ENCODE assay signal across 12 cellular contexts in the genomic region with DNA sequence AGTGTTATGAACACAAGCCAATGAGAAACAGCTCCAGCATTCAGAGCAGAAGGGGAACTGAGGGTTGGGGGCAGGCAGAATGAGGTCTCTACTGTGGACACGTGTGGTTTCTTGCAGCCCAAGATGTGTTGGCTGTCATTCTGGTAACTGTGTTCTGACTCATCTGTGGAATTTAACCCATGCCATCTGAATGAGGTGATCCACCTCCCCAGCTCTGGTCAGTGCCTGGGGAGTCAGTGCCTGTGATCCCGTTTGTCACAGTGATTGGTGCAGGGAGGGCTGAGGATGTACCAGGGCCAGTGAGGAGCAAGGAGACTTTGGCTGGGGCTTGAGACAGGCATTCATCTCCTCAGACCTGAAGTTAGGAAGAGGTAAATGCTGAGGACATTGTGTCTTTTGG.
DNase-seq lines count a peak whose midpoint lies in the region; ATAC-seq, FAIRE-seq and TF ChIP-seq lines count a peak whose summit lies in the region.
"Had no signal": no experiment of that assay in that cellular context is flagged by ENCODE, and none has a peak within 500 bp of the region (broad histone marks: within the 10 kb centered on the region; RNA-seq: fewer than 3 reads in every experiment).

No MANE protein-coding gene starts in this region.

- H3K36me3 Mint-ChIP-seq in neural progenitor cell, result no peaks in the 10 kb centered on the region

- no peaks in the 10 kb centered on the region for H3F3A ChIP-seq in neural progenitor cell (ENCODE audit: low read depth)

- H3K4me1 Mint-ChIP-seq in neural progenitor cell, result peaks cover 23% of the 10 kb centered on the region

- no peak overlapping the region for H2AFZ ChIP-seq in neural progenitor cell (replicated peaks)

- H3K9me3 ChIP-seq in neural progenitor cell (ENCODE audit: low read depth), result no peaks in the 10 kb centered on the region

- no peak for ATAC-seq in GM21526 (IDR thresholded peaks at IDR 0.05; ENCODE audit: low FRiP score, unreplicated experiment)

- no peak overlapping the region for H3K4me2 ChIP-seq in neural progenitor cell

- H4K20me1 ChIP-seq in neural progenitor cell (ENCODE audit: low read depth), result no peaks in the 10 kb centered on the region

- no peak for TF ChIP-seq CTCF in bronchial epithelial cell (IDR thresholded peaks at IDR 0.05; ENCODE audit: insufficient read depth, low read length, severe bottlenecking)
- no peak for TF ChIP-seq CTCF in neural progenitor cell (IDR thresholded peaks at IDR 0.05)

- peak overlapping the region; percentile 42 for H3K27ac Mint-ChIP-seq in neural progenitor cell
- H3K27ac Mint-ChIP-seq: T-helper 1 cell treated with Interleukin-12 subunit alpha and Interleukin-12 subunit beta and Interleukin-4 antibody, amounts not matched to agents 30 μg/mL and 1 μg/mL, for 36 hours had no signal

- H3K9me3 Mint-ChIP-seq in neural progenitor cell, result no peaks in the 10 kb centered on the region
- H3K9me3 Mint-ChIP-seq: natural killer cell treated with Interleukin-12 subunit alpha and Interleukin-12 subunit beta and Interleukin-15 and Interleukin-18, amount 100 ng/mL, for 72 hours; T-helper 1 cell treated with Interleukin-12 subunit alpha and Interleukin-12 subunit beta and Interleukin-4 antibody, amounts not matched to agents 30 μg/mL and 1 μg/mL, for 36 hours had no signal

- DNase-seq in EL, result peak; percentile 96
- peak; percentile 74 for DNase-seq in MV-4-11 (lab: John Stamatoyannopoulos, UW)
- peak; percentile 69 for DNase-seq in bronchial epithelial cell (ENCODE audit: low read depth)
- no peak for DNase-seq in neural progenitor cell (ENCODE audit: low spot score)
- no peak for DNase-seq in NCI-H524 treated with DMSO at 0.1 percent for 48 hours (lab: John Stamatoyannopoulos, UW)
- DNase-seq in GM19238 (ENCODE audit: insufficient read length, low spot score), result no peak
- DNase-seq in NK-92 treated with Interleukin-12 subunit alpha and Interleukin-12 subunit beta, amount 100 ng/mL, for 24 hours (lab: John Stamatoyannopoulos, UW), result no peak
- DNase-seq: NCI-H526 had no signal

- H3K4me1 ChIP-seq in neural progenitor cell, result no peaks in the 10 kb centered on the region

- H3K27ac ChIP-seq in neural progenitor cell, result no peak overlapping the region

- H3K36me3 ChIP-seq in bronchial epithelial cell (ENCODE audit: control insufficient read depth, insufficient read depth, low read length), result no peaks in the 10 kb centered on the region
- H3K36me3 ChIP-seq in neural progenitor cell, result no peaks in the 10 kb centered on the region

- H3K27me3 ChIP-seq in bronchial epithelial cell (ENCODE audit: control insufficient read depth, insufficient read depth, low read length) (no peaks in the 10 kb centered on the region), neural progenitor cell (no peaks in the 10 kb centered on the region)

- no peak overlapping the region for H3K4me3 Mint-ChIP-seq in neural progenitor cell
- H3K4me3 Mint-ChIP-seq: natural killer cell treated with Interleukin-12 subunit alpha and Interleukin-12 subunit beta and Interleukin-15 and Interleukin-18, amount 100 ng/mL, for 72 hours; T-helper 1 cell treated with Interleukin-12 subunit alpha and Interleukin-12 subunit beta and Interleukin-4 antibody, amounts not matched to agents 30 μg/mL and 1 μg/mL, for 36 hours had no signal

- no peak overlapping the region for H3K4me3 ChIP-seq in bronchial epithelial cell (ENCODE audit: low read depth, low read length)
- H3K4me3 ChIP-seq in neural progenitor cell, result no peak overlapping the region

- no peaks in the 10 kb centered on the region for H3K79me2 ChIP-seq in neural progenitor cell (ENCODE audit: low read depth)

- H3K27me3 Mint-ChIP-seq in neural progenitor cell (ENCODE audit: insufficient read depth, low read depth), result peaks cover 8% of the 10 kb centered on the region

- H3K9ac ChIP-seq in neural progenitor cell, result no peak overlapping the region

- peak; percentile 13 for FAIRE-seq in bronchial epithelial cell (lab: Jason Lieb, UNC)
- FAIRE-seq: D721Med had no signal

Comparison
In these comparisons a context has a peak if more than half of its experiments do, and no peak if none do; other contexts are left out.
1. DNase-seq: peak in EL (single experiment), MV-4-11 (single experiment) and bronchial epithelial cell (single experiment); none in neural progenitor cell (single experiment), NCI-H524 treated with DMSO at 0.1 percent for 48 hours (single experiment), GM19238 (single experiment) and NK-92 treated with Interleukin-12 subunit alpha and Interleukin-12 subunit beta, amount 100 ng/mL, for 24 hours (single experiment).